ENCODE assay signal across 8 cellular contexts in the genomic region with DNA sequence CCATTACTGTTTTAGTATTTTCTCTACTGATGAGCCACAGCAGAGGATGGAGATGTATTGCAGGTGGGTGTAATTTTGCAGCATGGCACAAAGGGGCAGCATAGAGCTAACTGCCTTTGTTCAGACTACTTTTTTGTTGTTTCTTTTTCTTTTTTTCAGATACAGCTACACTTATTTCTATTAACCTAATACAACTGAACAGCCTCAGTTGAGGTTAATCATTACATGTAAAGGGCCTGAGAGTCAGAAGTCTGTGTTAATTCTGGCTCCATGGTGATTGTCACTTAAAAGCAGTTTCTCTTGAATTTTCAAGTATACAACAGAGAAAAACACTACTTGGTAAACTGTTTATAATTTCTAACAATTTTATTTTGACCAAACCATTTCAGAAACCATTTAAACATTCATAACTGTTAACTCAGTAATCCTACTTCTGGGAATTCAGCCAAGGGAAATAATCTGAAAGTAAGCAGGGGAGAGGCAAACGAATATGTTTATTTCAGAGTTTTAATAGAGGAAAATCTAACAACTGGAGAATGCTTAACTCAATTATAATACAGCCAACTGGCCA. TPM values are rescaled to one million over a fixed set of nuclear protein-coding genes. Genes with fewer than 3 reads are reported as not detected.
A peak's percentile ranks its signal among the peaks of the same experiment; 100 is the strongest.
DNase-seq lines count a peak whose midpoint lies in the region; ATAC-seq and TF ChIP-seq lines count a peak whose summit lies in the region.

No MANE protein-coding gene starts in this region.

- peak; percentile 74 for ATAC-seq in GM18873 (IDR thresholded peaks at IDR 0.05; ENCODE audit: low FRiP score, unreplicated experiment)
- ATAC-seq in SK-N-SH treated with all-trans-retinoic acid at 6 μM for 48 hours, result peak; percentile 95
- no peak for ATAC-seq in GM21367 (IDR thresholded peaks at IDR 0.05; ENCODE audit: unreplicated experiment)

- no peak overlapping the region for H2BK15ac ChIP-seq in mesendoderm (replicated peaks; ENCODE audit: low read depth)

- H2BK5ac ChIP-seq in mesendoderm (ENCODE audit: low read length), result no peak overlapping the region

- no peak overlapping the region for H2AK5ac ChIP-seq in mesendoderm (ENCODE audit: low read length)

- no peak overlapping the region for H3K27ac ChIP-seq in mesendoderm (ENCODE audit: low read depth, low read length)

- no CpG with 5 or more reads among the region's 1 CpG for WGBS in mesendoderm (ENCODE audit: extremely low coverage, insufficient coverage, low lambda C conversion rate)

- no peak overlapping the region for H4K8ac ChIP-seq in mesendoderm (ENCODE audit: low read depth, low read length)

- H3K9ac ChIP-seq in mesendoderm (ENCODE audit: low read length), result no peak overlapping the region

- H3K4me1 ChIP-seq in mesendoderm (ENCODE audit: control insufficient read depth, low read depth, low read length), result no peaks in the 10 kb centered on the region

- DNase-seq in D341Med (ENCODE audit: low spot score) (peak; percentile 71), HT1080 (ENCODE audit: low read depth) (peak; percentile 32), ecto neural progenitor cell (ENCODE audit: low spot score) (peak; percentile 40), mesendoderm (peak; percentile 18), ureter (ENCODE audit: low spot score) (no peak)

- no peak overlapping the region for H2BK120ac ChIP-seq in mesendoderm (ENCODE audit: low read depth, low read length)

- no peak overlapping the region for H3K23ac ChIP-seq in mesendoderm (ENCODE audit: low read length)

- no peaks in the 10 kb centered on the region for H3K79me2 ChIP-seq in mesendoderm (ENCODE audit: control insufficient read depth, insufficient read depth, low read length)

- no peak overlapping the region for H3K18ac ChIP-seq in mesendoderm (ENCODE audit: low read length)

- H3K79me1 ChIP-seq in mesendoderm (ENCODE audit: low read length), result no peaks in the 10 kb centered on the region

- H3K56ac ChIP-seq in mesendoderm (ENCODE audit: low read length), result no peak overlapping the region

- H3K27me3 ChIP-seq in mesendoderm (ENCODE audit: insufficient read depth, low read length, poor library complexity), result no peaks in the 10 kb centered on the region

- H3K4ac ChIP-seq in mesendoderm (ENCODE audit: low read depth, low read length), result no peak overlapping the region

- H3K4me3 ChIP-seq in mesendoderm (ENCODE audit: low read length), result no peak overlapping the region

- H3K36me3 ChIP-seq in mesendoderm (ENCODE audit: control insufficient read depth, insufficient read depth, low read length), result peaks cover 1% of the 10 kb centered on the region

- H4K5ac ChIP-seq in mesendoderm (ENCODE audit: low read length), result no peak overlapping the region

- no peak overlapping the region for H3K4me2 ChIP-seq in mesendoderm (ENCODE audit: low read length)

TF ChIP-seq in SK-N-SH treated with all-trans-retinoic acid at 6 μM for 48 hours, 23 proteins besides CTCF, POLR2A, EP300 and RAD21:
- TF ChIP-seq RARB (CRISPR knock-in tag; IDR thresholded peaks at IDR 0.05) (no peak), ZFP30 (CRISPR knock-in tag; IDR thresholded peaks at IDR 0.05) (0 out of 2 replicates have a peak, but pooled peaks have one; percentile 38)

RNA-seq across cellular contexts. Expression of a gene that starts 13.9 kb away (rescaled TPM):
- not detected in 2 replicates for total RNA-seq in HT1080 (2014; rRNA removed; shearing (Covaris generic))
- polyA plus RNA-seq in HT1080 (2015; cell fraction: cytosol; rRNA removed), result not detected in 2 replicates
- polyA plus RNA-seq in HT1080 (2015; cell fraction: nucleus; rRNA removed), result 0.06 TPM in 1 of 2 replicates, not detected in the other
- polyA plus RNA-seq in mesendoderm (2013, experiment 1 of 2), result not detected
- polyA plus RNA-seq in mesendoderm (2013, experiment 2 of 2), result not detected
- total RNA-seq in ureter, result not detected

RNA-seq across cellular contexts. Expression of a gene that starts 24.6 kb away (rescaled TPM):
- 1.4 and 2.0 TPM in 2 replicates for total RNA-seq in HT1080 (2014; rRNA removed; shearing (Covaris generic))
- polyA plus RNA-seq in HT1080 (2015; cell fraction: cytosol; rRNA removed), result 0.31 and 1.0 TPM in 2 replicates
- polyA plus RNA-seq in HT1080 (2015; cell fraction: nucleus; rRNA removed), result 5.0 and 6.1 TPM in 2 replicates
- polyA plus RNA-seq in mesendoderm (2013, experiment 1 of 2), result 5.7 TPM
- 5.8 TPM for polyA plus RNA-seq in mesendoderm (2013, experiment 2 of 2)
- 34.8 TPM for total RNA-seq in ureter

Comparison
In these comparisons a context has a peak if more than half of its experiments do, and no peak if none do; other contexts are left out.
1. RNA of a gene that starts 24.6 kb away (total RNA-seq): 34.8 TPM in ureter (single experiment); 1.4 to 2.0 TPM in HT1080; every median in the first group is over 10 times any median in the second.